32 cellular contexts compared by ENCODE assay signal in the genomic region with DNA sequence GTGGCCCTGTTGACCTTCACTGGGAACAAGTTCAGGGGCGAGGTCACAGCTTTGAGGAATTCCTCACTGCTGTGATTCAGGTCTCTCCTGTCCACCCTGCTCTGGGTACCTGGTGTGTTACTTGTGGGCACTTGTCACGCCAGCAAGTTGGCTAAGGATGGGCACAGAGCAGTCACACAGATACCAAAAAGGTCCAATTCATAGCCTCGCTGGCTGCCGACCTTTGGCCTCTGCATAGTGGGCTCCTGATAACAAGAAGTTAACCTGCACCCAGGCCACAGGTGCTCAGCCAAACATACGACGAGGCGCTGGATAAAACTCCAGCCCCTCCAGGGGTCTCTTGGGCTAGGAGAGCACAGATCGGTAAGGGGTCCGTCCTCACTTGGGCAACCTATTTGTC. TPM values are rescaled to one million over a fixed set of nuclear protein-coding genes. Genes with fewer than 3 reads are reported as not detected.
"Had no signal": no experiment of that assay in that cellular context is flagged by ENCODE, and none has a peak within 500 bp of the region (broad histone marks: within the 10 kb centered on the region; RNA-seq: fewer than 3 reads in every experiment).

No MANE protein-coding gene starts in this region.

- H3K4me1 ChIP-seq: adrenal gland, body of pancreas, colonic mucosa, esophagus squamous epithelium, gastroesophageal sphincter had no signal

- H3K4me3 ChIP-seq: adrenal gland, body of pancreas, colonic mucosa, esophagus squamous epithelium, gastroesophageal sphincter had no signal

- H3K36me3 ChIP-seq: colonic mucosa had no signal

- H3K9me3 ChIP-seq: adrenal gland, body of pancreas, colonic mucosa, esophagus squamous epithelium, gastroesophageal sphincter had no signal

- ATAC-seq: activated naive CD8-positive, alpha-beta T cell treated with anti-CD3 and anti-CD28 coated beads, Interleukin-2, amount 50 U/mL, for 24 hours; activated T-cell treated with anti-CD3 and anti-CD28 coated beads, Interleukin-2, amount 50 U/mL, for 72 hours; body of pancreas; gastroesophageal sphincter; T-cell had no signal

- H3K27ac ChIP-seq: body of pancreas, colonic mucosa, epithelial cell of prostate, esophagus squamous epithelium, gastroesophageal sphincter, VCaP had no signal

- DNase-seq: activated CD4-positive, alpha-beta memory T cell treated with anti-CD3 and anti-CD28 coated beads, Interleukin-2, amount 10 ng/mL, durations not matched to agents 7 days and 5 days; activated CD4-positive, alpha-beta T cell treated with anti-CD3 and anti-CD28 coated beads for 1 hour; activated CD4-positive, alpha-beta T cell treated with anti-CD3 and anti-CD28 coated beads for 4 hours; activated CD4-positive, alpha-beta T cell treated with anti-CD3 and anti-CD28 coated beads, Interleukin-2, amount 10 ng/mL, durations not matched to agents 7 days and 5 days; activated CD4-positive, alpha-beta T cell treated with anti-CD3 and anti-CD28 coated beads, Interleukin-2, amount 50 U/mL, for 4 hours; activated CD8-positive, alpha-beta memory T cell treated with anti-CD3 and anti-CD28 coated beads, Interleukin-2, amount 50 U/mL, for 48 hours; activated effector memory CD4-positive, alpha-beta T cell treated with anti-CD3 and anti-CD28 coated beads, Interleukin-2, amount 50 U/mL, for 16 hours; activated naive CD4-positive, alpha-beta T cell treated with anti-CD3 and anti-CD28 coated beads for 36 hours; activated naive CD8-positive, alpha-beta T cell treated with anti-CD3 and anti-CD28 coated beads for 36 hours; activated naive CD8-positive, alpha-beta T cell treated with anti-CD3 and anti-CD28 coated beads, Interleukin-2, amount 50 U/mL, for 24 hours; activated T-cell treated with anti-CD3 and anti-CD28 coated beads for 4 hours; activated T-cell treated with anti-CD3 and anti-CD28 coated beads, Interleukin-2, amount 50 U/mL, for 24 hours; activated T-cell treated with anti-CD3 and anti-CD28 coated beads, Interleukin-2, amount 50 U/mL, for 72 hours; aorta; body of pancreas; central memory CD4-positive, alpha-beta T cell; cerebellar nuclear complex; effector CD8-positive, alpha-beta T cell; esophagus squamous epithelium; T-cell; T-helper 9 cell had no signal

- H3K27me3 ChIP-seq: adrenal gland, body of pancreas, colonic mucosa had no signal

RNA-seq across cellular contexts. Expression of gene SDS, which starts 11.1 kb away (rescaled TPM):
- total RNA-seq: activated CD4-positive, alpha-beta memory T cell treated with anti-CD3 and anti-CD28 coated beads, Interleukin-2, amount 10 ng/mL, durations not matched to agents 7 days and 5 days; activated CD4-positive, alpha-beta T cell treated with anti-CD3 and anti-CD28 coated beads, Interleukin-2, amount 10 ng/mL, durations not matched to agents 7 days and 5 days; activated naive CD4-positive, alpha-beta T cell treated with anti-CD3 and anti-CD28 coated beads for 36 hours; activated naive CD8-positive, alpha-beta T cell treated with anti-CD3 and anti-CD28 coated beads for 36 hours; activated T-cell treated with anti-CD3 and anti-CD28 coated beads, Interleukin-2, amount 50 U/mL, for 72 hours; dermis microvascular lymphatic vessel endothelial cell; endothelial cell of umbilical vein; fibroblast of lung; fibroblast of villous mesenchyme; glomerular endothelial cell; T-helper 2 cell treated with Interferon-gamma antibody and Interleukin-4, amounts not matched to agents 100 ng/mL and 5 ng/mL, for 36 hours had no signal
- polyA plus RNA-seq: endothelial cell of umbilical vein, fibroblast of lung had no signal

RNA-seq across cellular contexts. Expression of gene SDSL, which starts 29.6 kb away (rescaled TPM):
- total RNA-seq: activated CD4-positive, alpha-beta memory T cell treated with anti-CD3 and anti-CD28 coated beads, Interleukin-2, amount 10 ng/mL, durations not matched to agents 7 days and 5 days; activated naive CD4-positive, alpha-beta T cell treated with anti-CD3 and anti-CD28 coated beads for 36 hours had no signal
